ENCODE assay signal across 31 cellular contexts in genomic region chr9:121880343-121880742, GRCh38.
"Had no signal": no experiment of that assay in that cellular context is flagged by ENCODE, and none has a peak within 500 bp of the region (broad histone marks: within the 10 kb centered on the region; RNA-seq: fewer than 3 reads in every experiment).

No MANE protein-coding gene starts in this region.

- H3K27me3 ChIP-seq: dorsolateral prefrontal cortex, foreskin keratinocyte, gastroesophageal sphincter, heart left ventricle, left lung, pancreas, stomach, thyroid gland, vagina had no signal

- H3K36me3 ChIP-seq: heart left ventricle, left lung, pancreas, stomach, thyroid gland, vagina had no signal

- FAIRE-seq: colon, islet of Langerhans, pancreas had no signal

- H3K9me3 ChIP-seq: gastroesophageal sphincter, heart left ventricle, left lung, mucosa of descending colon, pancreas, stomach, thyroid gland, vagina had no signal

- H3K27ac Mint-ChIP-seq: endodermal cell; mesothelial cell of epicardium; natural killer cell treated with Interleukin-12 subunit alpha and Interleukin-12 subunit beta and Interleukin-15 and Interleukin-18, amount 100 ng/mL, for 72 hours had no signal

- ATAC-seq: esophagus mucosa; foreskin keratinocyte; gastroesophageal sphincter; heart left ventricle; left cardiac atrium; left lung; mucosa of descending colon; natural killer cell treated with Interleukin-12 subunit alpha and Interleukin-12 subunit beta and Interleukin-15 and Interleukin-18, amount 100 ng/mL, for 72 hours; pancreas; sciatic nerve had no signal

- H3K4me3 Mint-ChIP-seq: endodermal cell; mesothelial cell of epicardium; naive B cell; natural killer cell treated with Interleukin-12 subunit alpha and Interleukin-12 subunit beta and Interleukin-15 and Interleukin-18, amount 100 ng/mL, for 72 hours had no signal

- H3K4me3 ChIP-seq: dorsolateral prefrontal cortex, gastroesophageal sphincter, heart left ventricle, hepatocyte, left lung, mucosa of descending colon, pancreas, smooth muscle cell, stomach, thyroid gland, vagina had no signal

- H2AFZ ChIP-seq: hepatocyte had no signal

- H3K9me3 Mint-ChIP-seq: endodermal cell; mesothelial cell of epicardium; naive B cell; natural killer cell treated with Interleukin-12 subunit alpha and Interleukin-12 subunit beta and Interleukin-15 and Interleukin-18, amount 100 ng/mL, for 72 hours had no signal

- DNase-seq: dorsolateral prefrontal cortex; effector CD4-positive, alpha-beta T cell; endodermal cell; foreskin keratinocyte; heart left ventricle; left cardiac atrium; left lung; mesenchymal stem cell; mucosa of descending colon; naive B cell; occipital lobe; pancreas; stimulated activated CD4-positive, alpha-beta T cell treated with anti-CD3 and anti-CD28 coated beads, Interleukin-12 subunit alpha, Interleukin-12 subunit beta, amount 100 ng/mL, for 4 hours; stimulated activated CD4-positive, alpha-beta T cell treated with anti-CD3 and anti-CD28 coated beads, Interleukin-1b, Interleukin-23, amount 100 ng/mL, for 48 hours; stimulated activated CD4-positive, alpha-beta T cell treated with anti-CD3 and anti-CD28 coated beads, Interleukin-4, amount 100 ng/mL, for 1 hour; stimulated activated CD8-positive, alpha-beta memory T cell treated with anti-CD3 and anti-CD28 coated beads, Interleukin-4, amount 100 ng/mL, for 48 hours; stimulated activated naive CD4-positive, alpha-beta T cell treated with Interleukin-2 at 50 U/mL for 16 hours; stomach; thyroid gland; trophoblast cell had no signal

- H3K27ac ChIP-seq: epithelial cell of prostate, foreskin keratinocyte, gastroesophageal sphincter, heart left ventricle, hepatocyte, left lung, pancreas, stomach, thyroid gland, vagina had no signal

- H3K36me3 Mint-ChIP-seq: mesothelial cell of epicardium; naive B cell; natural killer cell treated with Interleukin-12 subunit alpha and Interleukin-12 subunit beta and Interleukin-15 and Interleukin-18, amount 100 ng/mL, for 72 hours had no signal

- H3K27me3 Mint-ChIP-seq: naive B cell; natural killer cell treated with Interleukin-12 subunit alpha and Interleukin-12 subunit beta and Interleukin-15 and Interleukin-18, amount 100 ng/mL, for 72 hours had no signal

- H3K4me2 ChIP-seq: hepatocyte, smooth muscle cell had no signal

- H3K4me1 ChIP-seq: foreskin keratinocyte, gastroesophageal sphincter, left lung, pancreas, stomach had no signal

- H3K79me2 ChIP-seq: hepatocyte had no signal
